In the genomic region with DNA sequence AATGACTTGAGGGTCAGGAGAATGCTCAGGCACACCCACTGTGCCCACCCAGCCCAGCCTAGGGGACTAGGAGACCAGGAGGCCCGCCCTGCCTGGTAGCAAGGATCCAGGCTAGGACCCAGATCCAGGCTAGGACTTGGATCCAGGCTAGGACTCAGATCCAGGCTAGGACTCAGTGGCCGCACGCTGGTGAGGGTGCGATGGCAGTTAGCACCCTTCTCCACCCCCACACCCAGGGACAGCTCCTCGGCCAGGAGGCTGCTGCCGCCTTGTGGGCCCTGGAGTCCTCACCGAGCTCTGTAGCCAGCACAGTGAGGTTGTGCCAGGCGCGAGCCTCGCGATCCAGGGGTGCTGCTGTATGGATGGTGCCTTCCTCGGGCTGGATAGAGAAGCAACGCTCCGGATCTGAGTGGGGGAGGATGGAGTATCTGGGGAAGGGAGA, we compare ENCODE assay signal across 1 cellular context.
TF ChIP-seq lines count a peak whose summit lies in the region.

No MANE protein-coding gene starts in this region.

TF ChIP-seq in H1, 55 proteins besides CTCF, POLR2A, EP300 and RAD21:
- TF ChIP-seq TEAD4 (IDR thresholded peaks at IDR 0.05; ENCODE audit: low read depth, low read length) (no peak), TCF12 (IDR thresholded peaks at IDR 0.05; ENCODE audit: low read depth, low read length) (no peak), RXRA (IDR thresholded peaks at IDR 0.05; ENCODE audit: insufficient read depth, low read depth, low read length) (no peak), RBBP5 (IDR thresholded peaks at IDR 0.05; ENCODE audit: borderline replicate concordance, low read depth, low read length) (no peak), EGR1 (IDR thresholded peaks at IDR 0.05; ENCODE audit: borderline replicate concordance, low read depth, low read length) (no peak), SP2 (IDR thresholded peaks at IDR 0.05; ENCODE audit: low read length) (no peak), CHD2 (IDR thresholded peaks at IDR 0.05; ENCODE audit: low read length) (no peak), RNF2 (IDR thresholded peaks at IDR 0.05; ENCODE audit: borderline replicate concordance, low read depth, low read length, missing control alignments, poor library complexity, severe bottlenecking) (no peak), POLR2AphosphoS5 (IDR thresholded peaks at IDR 0.05; ENCODE audit: low read depth, low read length) (no peak)
- TF ChIP-seq, protein P1, sequence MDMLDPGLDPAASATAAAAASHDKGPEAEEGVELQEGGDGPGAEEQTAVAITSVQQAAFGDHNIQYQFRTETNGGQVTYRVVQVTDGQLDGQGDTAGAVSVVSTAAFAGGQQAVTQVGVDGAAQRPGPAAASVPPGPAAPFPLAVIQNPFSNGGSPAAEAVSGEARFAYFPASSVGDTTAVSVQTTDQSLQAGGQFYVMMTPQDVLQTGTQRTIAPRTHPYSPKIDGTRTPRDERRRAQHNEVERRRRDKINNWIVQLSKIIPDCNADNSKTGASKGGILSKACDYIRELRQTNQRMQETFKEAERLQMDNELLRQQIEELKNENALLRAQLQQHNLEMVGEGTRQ (IDR thresholded peaks at IDR 0.05; ENCODE audit: low read length): no peak
- TF ChIP-seq, protein P2, sequence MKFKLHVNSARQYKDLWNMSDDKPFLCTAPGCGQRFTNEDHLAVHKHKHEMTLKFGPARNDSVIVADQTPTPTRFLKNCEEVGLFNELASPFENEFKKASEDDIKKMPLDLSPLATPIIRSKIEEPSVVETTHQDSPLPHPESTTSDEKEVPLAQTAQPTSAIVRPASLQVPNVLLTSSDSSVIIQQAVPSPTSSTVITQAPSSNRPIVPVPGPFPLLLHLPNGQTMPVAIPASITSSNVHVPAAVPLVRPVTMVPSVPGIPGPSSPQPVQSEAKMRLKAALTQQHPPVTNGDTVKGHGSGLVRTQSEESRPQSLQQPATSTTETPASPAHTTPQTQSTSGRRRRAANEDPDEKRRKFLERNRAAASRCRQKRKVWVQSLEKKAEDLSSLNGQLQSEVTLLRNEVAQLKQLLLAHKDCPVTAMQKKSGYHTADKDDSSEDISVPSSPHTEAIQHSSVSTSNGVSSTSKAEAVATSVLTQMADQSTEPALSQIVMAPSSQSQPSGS (IDR thresholded peaks at IDR 0.05; ENCODE audit: low read length): no peak
